ENCODE assay signal across 10 cellular contexts in the genomic region with DNA sequence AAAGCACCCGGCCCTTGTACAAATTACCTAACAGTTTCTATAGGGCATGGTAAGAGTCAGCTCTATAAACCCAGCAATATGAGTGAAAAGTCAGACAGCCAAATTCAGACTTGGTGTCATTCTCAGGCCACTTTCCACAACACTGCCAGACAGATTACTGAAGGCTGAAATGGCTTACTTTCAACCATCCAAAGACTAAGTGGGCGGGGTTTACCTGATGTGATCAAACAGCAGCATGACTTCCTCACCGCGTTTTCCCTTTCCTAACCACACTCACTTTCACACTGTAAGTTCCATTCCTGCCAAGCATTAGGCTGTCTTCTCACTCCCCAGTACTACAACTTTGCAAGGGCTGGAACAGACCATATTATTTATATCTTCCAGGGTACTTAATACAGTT.
DNase-seq lines count a peak whose midpoint lies in the region; ATAC-seq and TF ChIP-seq lines count a peak whose summit lies in the region.
"Had no signal": no experiment of that assay in that cellular context is flagged by ENCODE, and none has a peak within 500 bp of the region (broad histone marks: within the 10 kb centered on the region; RNA-seq: fewer than 3 reads in every experiment).

No MANE protein-coding gene starts in this region.

- H3K27ac Mint-ChIP-seq in endodermal cell = no peak overlapping the region

- DNase-seq in GM13976 (ENCODE audit: low spot score) (peak; percentile 44), NCI-H82 treated with DMSO at 0.1 percent for 48 hours (lab: John Stamatoyannopoulos, UW; ENCODE audit: unreplicated experiment) (no peak), KG1 (lab: John Stamatoyannopoulos, UW) (no peak), NCI-H2029 (lab: John Stamatoyannopoulos, UW) (no peak), endodermal cell (no peak)
- peak; percentile 7 for DNase-seq in central memory CD4-positive, alpha-beta T cell
- DNase-seq: amniotic stem cell, IMR-90 had no signal

- H3K27ac ChIP-seq in endodermal cell (ENCODE audit: low read depth, low read length) = no peak overlapping the region

- H3K9me3 Mint-ChIP-seq in endodermal cell = peaks cover 24% of the 10 kb centered on the region

- H3K27me3 Mint-ChIP-seq in endodermal cell (ENCODE audit: insufficient read depth) = no peaks in the 10 kb centered on the region

- no peaks in the 10 kb centered on the region for H3K9me3 ChIP-seq in endodermal cell (ENCODE audit: control insufficient read depth, low read length)

- H3K4me3 Mint-ChIP-seq in endodermal cell = no peak overlapping the region

- H3K36me3 Mint-ChIP-seq in endodermal cell (ENCODE audit: low read depth) = peaks cover 26% of the 10 kb centered on the region

- no peaks in the 10 kb centered on the region for H3K4me1 ChIP-seq in endodermal cell (ENCODE audit: control insufficient read depth, insufficient read depth, low read length)

- 52 to 78% methylated on average over 2 to 4 of the region's 4 CpGs for WGBS in endodermal cell (ENCODE audit: insufficient coverage in 1 of 2, insufficient read length in 1 of 2), 2 experiments

- H3K9ac ChIP-seq in endodermal cell (ENCODE audit: extremely low read depth, low read length, poor library complexity, severe bottlenecking) = no peak overlapping the region

- in situ Hi-C loops in GM13976 (cut with MboI; ENCODE audit: low sequenced_read_pairs, unreplicated experiment) = no loop called here

- TF ChIP-seq CTCF in GM13976 (IDR thresholded peaks at IDR 0.05; ENCODE audit: borderline replicate concordance, control extremely low read depth, extremely low read depth, insufficient read depth, missing control alignments) = no peak
- TF ChIP-seq CTCF in endodermal cell (conservative IDR thresholded peaks at IDR 0.05) = no peak

- peaks cover 13% of the 10 kb centered on the region for H3K4me1 Mint-ChIP-seq in endodermal cell

- no peaks in the 10 kb centered on the region for H3K27me3 ChIP-seq in endodermal cell (ENCODE audit: control insufficient read depth, insufficient read depth, low read length, poor library complexity, severe bottlenecking)

- ATAC-seq in GM21381 (IDR thresholded peaks at IDR 0.05; ENCODE audit: unreplicated experiment) (peak; percentile 84), HG03432 (IDR thresholded peaks at IDR 0.05; ENCODE audit: unreplicated experiment) (peak; percentile 80)

- H3K36me3 ChIP-seq in endodermal cell (ENCODE audit: control insufficient read depth, insufficient read depth, low read length) = peaks cover 13% of the 10 kb centered on the region

- H3K4me3 ChIP-seq in endodermal cell (ENCODE audit: low read length) = no peak overlapping the region

Comparison
In these comparisons a context has a peak if more than half of its experiments do, and no peak if none do; other contexts are left out.
1. DNase-seq: peak in GM13976 (single experiment) and central memory CD4-positive, alpha-beta T cell (single experiment); none in NCI-H82 treated with DMSO at 0.1 percent for 48 hours (single experiment), KG1 (single experiment), NCI-H2029 (single experiment) and endodermal cell (single experiment).